ENCODE assay signal across 16 cellular contexts in the genomic region with DNA sequence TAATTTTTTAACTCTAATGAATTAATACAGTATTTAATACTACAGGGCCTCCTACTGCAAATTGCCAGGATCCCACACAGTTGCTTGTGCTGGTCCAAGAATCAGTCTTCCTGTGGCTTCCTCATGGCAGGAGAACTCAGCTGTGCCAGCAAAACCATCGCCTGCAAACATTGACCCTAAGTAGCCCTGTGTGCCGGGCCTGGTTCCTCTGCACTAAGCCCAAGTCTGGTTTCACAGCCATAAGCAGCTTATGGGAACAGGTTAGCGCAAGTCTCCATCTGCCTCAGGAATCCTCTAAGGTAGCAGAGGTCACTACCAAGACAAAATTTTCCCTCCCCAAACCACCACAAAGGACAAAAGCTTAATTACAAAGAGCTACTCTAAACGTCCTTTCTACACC.
DNase-seq lines count a peak whose midpoint lies in the region; ATAC-seq and TF ChIP-seq lines count a peak whose summit lies in the region.
"Had no signal": no experiment of that assay in that cellular context is flagged by ENCODE, and none has a peak within 500 bp of the region (broad histone marks: within the 10 kb centered on the region; RNA-seq: fewer than 3 reads in every experiment).

No MANE protein-coding gene starts in this region.

- H3K27me3 Mint-ChIP-seq in Caco-2 (ENCODE audit: insufficient read depth, unreplicated experiment) = peaks cover 10% of the 10 kb centered on the region
- no peaks in the 10 kb centered on the region for H3K27me3 Mint-ChIP-seq in activated CD4-positive, alpha-beta T cell treated with anti-CD3 and anti-CD28 coated beads, Interleukin-2, amount 10 ng/mL, durations not matched to agents 7 days and 5 days

- CTCF ChIA-PET in Caco-2 (lab: Charles Lee) = no interaction called here
- CTCF ChIA-PET in activated CD4-positive, alpha-beta T cell treated with anti-CD3 and anti-CD28 coated beads, Interleukin-2, amount 10 ng/mL, durations not matched to agents 7 days and 5 days (lab: Charles Lee) = no interaction called here

- no peaks in the 10 kb centered on the region for H3K9me3 Mint-ChIP-seq in Caco-2 (ENCODE audit: unreplicated experiment)
- no peaks in the 10 kb centered on the region for H3K9me3 Mint-ChIP-seq in activated CD4-positive, alpha-beta T cell treated with anti-CD3 and anti-CD28 coated beads, Interleukin-2, amount 10 ng/mL, durations not matched to agents 7 days and 5 days
- H3K9me3 Mint-ChIP-seq: CD4-positive, alpha-beta memory T cell had no signal

- H3K36me3 Mint-ChIP-seq in Caco-2 (ENCODE audit: insufficient read depth, unreplicated experiment) = no peaks in the 10 kb centered on the region
- no peaks in the 10 kb centered on the region for H3K36me3 Mint-ChIP-seq in activated CD4-positive, alpha-beta T cell treated with anti-CD3 and anti-CD28 coated beads, Interleukin-2, amount 10 ng/mL, durations not matched to agents 7 days and 5 days (ENCODE audit: low read depth)
- H3K36me3 Mint-ChIP-seq: CD4-positive, alpha-beta memory T cell had no signal

- no peaks in the 10 kb centered on the region for H3K27me3 ChIP-seq in Caco-2 (replicated peaks; ENCODE audit: control insufficient read depth, insufficient read depth, low read length)

- H3K27ac Mint-ChIP-seq in Caco-2 (ENCODE audit: unreplicated experiment) = no peak overlapping the region
- no peak overlapping the region for H3K27ac Mint-ChIP-seq in activated CD4-positive, alpha-beta T cell treated with anti-CD3 and anti-CD28 coated beads, Interleukin-2, amount 10 ng/mL, durations not matched to agents 7 days and 5 days
- H3K27ac Mint-ChIP-seq: CD4-positive, alpha-beta memory T cell had no signal

- intact Hi-C loops in Caco-2 (cut with micrococcal nuclease; ENCODE audit: unreplicated experiment) = no loop called here

- H3K4me1 Mint-ChIP-seq in Caco-2 (ENCODE audit: low read depth, unreplicated experiment) = no peaks in the 10 kb centered on the region
- H3K4me1 Mint-ChIP-seq in activated CD4-positive, alpha-beta T cell treated with anti-CD3 and anti-CD28 coated beads, Interleukin-2, amount 10 ng/mL, durations not matched to agents 7 days and 5 days = no peaks in the 10 kb centered on the region
- H3K4me1 Mint-ChIP-seq: CD4-positive, alpha-beta memory T cell had no signal

- H3K9me3 ChIP-seq in Caco-2 = no peaks in the 10 kb centered on the region

- no peak overlapping the region for H3K4me3 ChIP-seq in retinal pigment epithelial cell (ENCODE audit: low read length)
- no peak overlapping the region for H3K4me3 ChIP-seq in Caco-2 (ENCODE audit: low read depth, low read length)

- POLR2A ChIA-PET in Caco-2 (lab: Charles Lee) = no interaction called here
- POLR2A ChIA-PET in activated CD4-positive, alpha-beta T cell treated with anti-CD3 and anti-CD28 coated beads, Interleukin-2, amount 10 ng/mL, durations not matched to agents 7 days and 5 days (lab: Charles Lee) = no interaction called here

- ATAC-seq in HG03095 (IDR thresholded peaks at IDR 0.05; ENCODE audit: unreplicated experiment) (no peak), GM21390 (IDR thresholded peaks at IDR 0.05; ENCODE audit: unreplicated experiment) (no peak)

- DNase-seq in ELF-1 (ENCODE audit: low read depth, low spot score) (peak; percentile 3), NCI-H82 treated with DMSO at 0.1 percent for 48 hours (lab: John Stamatoyannopoulos, UW; ENCODE audit: unreplicated experiment) (peak; percentile 89), cerebellum (ENCODE audit: low spot score) (peak; percentile 8), retinal pigment epithelial cell (ENCODE audit: low read depth) (peak; percentile 41), Caco-2 (no peak)
- DNase-seq in activated CD4-positive, alpha-beta T cell treated with anti-CD3 and anti-CD28 coated beads, Interleukin-2, amount 10 ng/mL, durations not matched to agents 7 days and 5 days = no peak
- DNase-seq: CD4-positive, alpha-beta memory T cell; COR-L47; DMS53; DND-41; GF-D8; GOT3; H7; HCEC 1CT had no signal

- TF ChIP-seq CTCF in retinal pigment epithelial cell (conservative IDR thresholded peaks at IDR 0.05; ENCODE audit: low read depth, low read length) = no peak
- no peak for TF ChIP-seq CTCF in Caco-2 (IDR thresholded peaks at IDR 0.05; ENCODE audit: insufficient read depth in 1 of 2, low read depth in 1 of 2, low read length in 1 of 2, severe bottlenecking in 1 of 2, unreplicated experiment in 1 of 2)

- H3K36me3 ChIP-seq in Caco-2 (ENCODE audit: control insufficient read depth, insufficient read depth, low read length) = no peaks in the 10 kb centered on the region

- BruUV-seq in Caco-2 (replicated peaks; lab: Mats Ljungman, UMichigan) = no TSS peak

- no peak overlapping the region for H3K4me3 Mint-ChIP-seq in Caco-2 (ENCODE audit: unreplicated experiment)
- no peak overlapping the region for H3K4me3 Mint-ChIP-seq in activated CD4-positive, alpha-beta T cell treated with anti-CD3 and anti-CD28 coated beads, Interleukin-2, amount 10 ng/mL, durations not matched to agents 7 days and 5 days
- H3K4me3 Mint-ChIP-seq: CD4-positive, alpha-beta memory T cell had no signal

- no peaks in the 10 kb centered on the region for H3K4me1 ChIP-seq in Caco-2

Comparison
In these comparisons a context has a peak if more than half of its experiments do, and no peak if none do; other contexts are left out.
1. DNase-seq: peak in ELF-1 (single experiment), NCI-H82 treated with DMSO at 0.1 percent for 48 hours (single experiment), cerebellum (single experiment) and retinal pigment epithelial cell (single experiment); none in Caco-2 (0 of 2) and activated CD4-positive, alpha-beta T cell treated with anti-CD3 and anti-CD28 coated beads, Interleukin-2, amount 10 ng/mL, durations not matched to agents 7 days and 5 days (single experiment).